7 cellular contexts compared by ENCODE assay signal in the genomic region with DNA sequence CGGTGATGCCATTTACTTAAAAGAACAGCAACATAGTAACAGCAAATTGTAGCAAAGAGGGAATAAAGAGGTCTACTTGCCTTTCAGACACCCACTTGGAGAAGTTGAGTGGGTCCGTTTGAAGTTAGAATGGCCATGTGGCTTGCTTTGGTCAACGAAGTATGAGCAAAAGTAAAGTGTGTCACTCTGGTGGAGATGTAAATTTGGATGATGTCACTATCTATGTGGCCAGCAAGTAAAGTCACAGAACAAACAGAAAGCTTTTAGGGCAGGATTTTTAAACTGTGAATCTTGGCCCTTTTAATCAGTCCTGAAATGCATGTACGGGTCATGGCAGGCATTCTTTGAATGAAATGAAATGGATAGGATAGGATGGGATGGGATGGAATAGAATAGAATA.
"Had no signal": no experiment of that assay in that cellular context is flagged by ENCODE, and none has a peak within 500 bp of the region (broad histone marks: within the 10 kb centered on the region; RNA-seq: fewer than 3 reads in every experiment).

No MANE protein-coding gene starts in this region.

- ATAC-seq: GM12878 had no signal

- DNase-seq: GDM1, GF-D8 had no signal

- H3K4me3 ChIP-seq: GM12878 had no signal

- FAIRE-seq: G401.6, GM12878, GM12891, GM12892, GM18507 had no signal
